Comparison of ENCODE assay signal across 23 cellular contexts in the genomic region with DNA sequence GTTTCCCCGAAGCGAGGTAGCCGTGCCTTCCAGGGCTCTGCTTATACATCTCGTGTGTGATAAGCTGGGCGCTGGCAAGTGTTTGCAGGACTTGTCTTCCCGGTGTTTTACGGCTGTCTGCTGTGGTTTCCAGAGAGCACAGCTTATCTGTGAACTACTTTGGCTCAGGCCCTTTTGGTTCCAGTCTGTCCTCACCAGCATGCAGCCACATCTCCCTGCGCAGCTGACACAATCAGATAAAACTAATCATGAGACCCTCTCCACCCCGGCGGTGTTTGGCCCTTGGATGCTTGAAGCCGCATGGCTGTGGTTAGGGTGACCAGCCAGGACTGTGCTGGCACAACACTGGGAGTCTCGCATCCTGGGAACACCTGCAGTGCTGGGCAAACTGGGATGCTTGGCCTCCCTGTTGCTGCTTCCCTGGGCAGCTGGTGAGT.
DNase-seq lines count a peak whose midpoint lies in the region; ATAC-seq and TF ChIP-seq lines count a peak whose summit lies in the region.
"Had no signal": no experiment of that assay in that cellular context is flagged by ENCODE, and none has a peak within 500 bp of the region (broad histone marks: within the 10 kb centered on the region; RNA-seq: fewer than 3 reads in every experiment).

No MANE protein-coding gene starts in this region.

- H3K23ac ChIP-seq in mesendoderm (ENCODE audit: low read length): no peak overlapping the region

- no peak overlapping the region for H2AK5ac ChIP-seq in mesendoderm (ENCODE audit: low read length)

- peak overlapping the region; percentile 47 for H3K27ac Mint-ChIP-seq in type B pancreatic cell
- H3K27ac Mint-ChIP-seq in CD8-positive, alpha-beta T cell: no peak overlapping the region
- H3K27ac Mint-ChIP-seq: activated naive CD8-positive, alpha-beta T cell treated with anti-CD3 and anti-CD28 coated beads for 36 hours; activated T-helper 17 cell treated with anti-CD3 and anti-CD28 coated beads, Interleukin-2, amount 50 U/mL, for 72 hours; stimulated activated naive CD8-positive, alpha-beta T cell treated with anti-CD3 and anti-CD28 coated beads, Interleukin-15, Interleukin-2, amounts not matched to agents 100 ng/mL and 50 ng/mL, for 24 hours; T-helper 1 cell treated with Interleukin-12 subunit alpha and Interleukin-12 subunit beta and Interleukin-4 antibody, amounts not matched to agents 30 μg/mL and 1 μg/mL, for 36 hours had no signal

- peak overlapping the region; percentile 42 for H3K4me3 Mint-ChIP-seq in type B pancreatic cell
- no peak overlapping the region for H3K4me3 Mint-ChIP-seq in CD8-positive, alpha-beta T cell
- H3K4me3 Mint-ChIP-seq: activated naive CD8-positive, alpha-beta T cell treated with anti-CD3 and anti-CD28 coated beads for 36 hours; activated T-helper 17 cell treated with anti-CD3 and anti-CD28 coated beads, Interleukin-2, amount 50 U/mL, for 72 hours; stimulated activated naive CD8-positive, alpha-beta T cell treated with anti-CD3 and anti-CD28 coated beads, Interleukin-15, Interleukin-2, amounts not matched to agents 100 ng/mL and 50 ng/mL, for 24 hours; T-helper 1 cell treated with Interleukin-12 subunit alpha and Interleukin-12 subunit beta and Interleukin-4 antibody, amounts not matched to agents 30 μg/mL and 1 μg/mL, for 36 hours had no signal

- H3K36me3 ChIP-seq in left ventricle myocardium inferior (no peaks in the 10 kb centered on the region), mesendoderm (ENCODE audit: control insufficient read depth, insufficient read depth, low read length) (no peaks in the 10 kb centered on the region)
- H3K36me3 ChIP-seq in CD8-positive, alpha-beta T cell (ENCODE audit: insufficient read depth, low read length): no peaks in the 10 kb centered on the region
- H3K36me3 ChIP-seq: BE2C, esophagus muscularis mucosa, left lung, tibial nerve had no signal

- no CpG with 5 or more reads among the region's 12 CpGs for WGBS in mesendoderm (ENCODE audit: extremely low coverage, insufficient coverage, low lambda C conversion rate)

- H3K27ac ChIP-seq in left ventricle myocardium inferior (replicated peaks) (no peak overlapping the region), mesendoderm (ENCODE audit: low read depth, low read length) (no peak overlapping the region)
- no peak overlapping the region for H3K27ac ChIP-seq in CD8-positive, alpha-beta T cell (ENCODE audit: low read depth, low read length)
- H3K27ac ChIP-seq: 22Rv1, esophagus muscularis mucosa, left lung, tibial nerve had no signal

- H3K27me3 Mint-ChIP-seq in type B pancreatic cell: peaks cover 3% of the 10 kb centered on the region
- H3K27me3 Mint-ChIP-seq in CD8-positive, alpha-beta T cell (ENCODE audit: low read depth): peaks cover 14% of the 10 kb centered on the region

- POLR2A ChIA-PET in CD8-positive, alpha-beta T cell (lab: Charles Lee): no interaction called here

- intact Hi-C loops in Right ventricle myocardium inferior (cut with DNase I): no loop called here
- intact Hi-C loops in left ventricle myocardium inferior (cut with micrococcal nuclease): no loop called here
- intact Hi-C loops in CD8-positive, alpha-beta T cell (cut with DNase I, micrococcal nuclease): no loop called here

- H3K79me2 ChIP-seq in mesendoderm (ENCODE audit: control insufficient read depth, insufficient read depth, low read length): no peaks in the 10 kb centered on the region

- ATAC-seq in Right ventricle myocardium inferior: peak; percentile 56
- ATAC-seq in GM21447 (IDR thresholded peaks at IDR 0.05; ENCODE audit: unreplicated experiment): no peak
- ATAC-seq in CD8-positive, alpha-beta T cell: no peak
- ATAC-seq: activated T-helper 17 cell treated with anti-CD3 and anti-CD28 coated beads, Interleukin-2, amount 50 U/mL, for 72 hours; left lung had no signal

- CTCF ChIA-PET in CD8-positive, alpha-beta T cell (lab: Charles Lee): no interaction called here

- no peaks in the 10 kb centered on the region for H3K79me1 ChIP-seq in mesendoderm (ENCODE audit: low read length)

- no peak overlapping the region for H3K56ac ChIP-seq in mesendoderm (ENCODE audit: low read length)

- H3K4me1 ChIP-seq in left ventricle myocardium inferior: peaks cover 10% of the 10 kb centered on the region
- no peaks in the 10 kb centered on the region for H3K4me1 ChIP-seq in mesendoderm (ENCODE audit: control insufficient read depth, low read depth, low read length)
- H3K4me1 ChIP-seq in CD8-positive, alpha-beta T cell (ENCODE audit: insufficient read depth, low read length): no peaks in the 10 kb centered on the region
- H3K4me1 ChIP-seq: BE2C, left lung, tibial nerve had no signal

- peaks cover 7% of the 10 kb centered on the region for H3K4me1 Mint-ChIP-seq in type B pancreatic cell (ENCODE audit: unreplicated experiment)
- no peaks in the 10 kb centered on the region for H3K4me1 Mint-ChIP-seq in CD8-positive, alpha-beta T cell (ENCODE audit: low read depth)
- H3K4me1 Mint-ChIP-seq: activated naive CD8-positive, alpha-beta T cell treated with anti-CD3 and anti-CD28 coated beads for 36 hours; activated T-helper 17 cell treated with anti-CD3 and anti-CD28 coated beads, Interleukin-2, amount 50 U/mL, for 72 hours had no signal

- H3K36me3 Mint-ChIP-seq in type B pancreatic cell: no peaks in the 10 kb centered on the region
- no peaks in the 10 kb centered on the region for H3K36me3 Mint-ChIP-seq in CD8-positive, alpha-beta T cell
- H3K36me3 Mint-ChIP-seq: activated naive CD8-positive, alpha-beta T cell treated with anti-CD3 and anti-CD28 coated beads for 36 hours had no signal

- no peaks in the 10 kb centered on the region for H3K9me3 ChIP-seq in left ventricle myocardium inferior (replicated peaks)
- H3K9me3 ChIP-seq in CD8-positive, alpha-beta T cell (ENCODE audit: low read length): no peaks in the 10 kb centered on the region
- H3K9me3 ChIP-seq: BE2C, esophagus muscularis mucosa, left lung, tibial nerve had no signal

- H3K9me3 Mint-ChIP-seq in type B pancreatic cell: no peaks in the 10 kb centered on the region
- H3K9me3 Mint-ChIP-seq in CD8-positive, alpha-beta T cell: no peaks in the 10 kb centered on the region
- H3K9me3 Mint-ChIP-seq: activated naive CD8-positive, alpha-beta T cell treated with anti-CD3 and anti-CD28 coated beads for 36 hours; activated T-helper 17 cell treated with anti-CD3 and anti-CD28 coated beads, Interleukin-2, amount 50 U/mL, for 72 hours; stimulated activated naive CD8-positive, alpha-beta T cell treated with anti-CD3 and anti-CD28 coated beads, Interleukin-15, Interleukin-2, amounts not matched to agents 100 ng/mL and 50 ng/mL, for 24 hours; T-helper 1 cell treated with Interleukin-12 subunit alpha and Interleukin-12 subunit beta and Interleukin-4 antibody, amounts not matched to agents 30 μg/mL and 1 μg/mL, for 36 hours had no signal

- H4K8ac ChIP-seq in mesendoderm (ENCODE audit: low read depth, low read length): no peak overlapping the region

- H3K27me3 ChIP-seq in left ventricle myocardium inferior (ENCODE audit: low read depth) (peaks cover 23% of the 10 kb centered on the region), mesendoderm (ENCODE audit: insufficient read depth, low read length, poor library complexity) (no peaks in the 10 kb centered on the region)
- H3K27me3 ChIP-seq in CD8-positive, alpha-beta T cell (ENCODE audit: insufficient read depth, low read length): no peaks in the 10 kb centered on the region
- H3K27me3 ChIP-seq: esophagus muscularis mucosa, left lung, tibial nerve had no signal

- no peak overlapping the region for H2BK120ac ChIP-seq in mesendoderm (ENCODE audit: low read depth, low read length)

- no peak overlapping the region for H3K4ac ChIP-seq in mesendoderm (ENCODE audit: low read depth, low read length)

- no peak overlapping the region for H3K9ac ChIP-seq in mesendoderm (ENCODE audit: low read length)

- no peak overlapping the region for H2BK5ac ChIP-seq in mesendoderm (ENCODE audit: low read length)

- no peak overlapping the region for H3K18ac ChIP-seq in mesendoderm (ENCODE audit: low read length)

- H3K4me3 ChIP-seq in left ventricle myocardium inferior (no peak overlapping the region), fibroblast of the aortic adventitia (ENCODE audit: low read depth, low read length) (no peak overlapping the region), mesendoderm (ENCODE audit: low read length) (no peak overlapping the region)
- no peak overlapping the region for H3K4me3 ChIP-seq in CD8-positive, alpha-beta T cell (ENCODE audit: low read depth, low read length)
- H3K4me3 ChIP-seq: esophagus muscularis mucosa, left lung, tibial nerve had no signal

- no peak overlapping the region for H3K4me2 ChIP-seq in mesendoderm (ENCODE audit: low read length)

- no peak overlapping the region for H4K5ac ChIP-seq in mesendoderm (ENCODE audit: low read length)

- TF ChIP-seq CTCF in left ventricle myocardium inferior (IDR thresholded peaks at IDR 0.05; ENCODE audit: borderline replicate concordance): no peak
- TF ChIP-seq CTCF in fibroblast of the aortic adventitia (IDR thresholded peaks at IDR 0.05; ENCODE audit: insufficient read depth, low read length): no peak
- TF ChIP-seq CTCF in type B pancreatic cell (conservative IDR thresholded peaks at IDR 0.05): no peak
- no peak for TF ChIP-seq CTCF in CD8-positive, alpha-beta T cell (IDR thresholded peaks at IDR 0.05)

- H2BK15ac ChIP-seq in mesendoderm (replicated peaks; ENCODE audit: low read depth): no peak overlapping the region

- DNase-seq in Right ventricle myocardium inferior (ENCODE audit: missing footprints) (peak; percentile 63), left ventricle myocardium inferior (no peak), fibroblast of the aortic adventitia (ENCODE audit: low read depth) (peak; percentile 51), mesendoderm (peak; percentile 61), type B pancreatic cell (ENCODE audit: extremely low spot score, unreplicated experiment) (no peak), 8988T (no peak)
- DNase-seq in CD8-positive, alpha-beta T cell: no peak
- DNase-seq: activated naive CD8-positive, alpha-beta T cell treated with anti-CD3 and anti-CD28 coated beads for 36 hours; BE2C; Calu3; effector memory CD4-positive, alpha-beta T cell; left lung; NCI-H2107; NK-92 treated with Interleukin-12 subunit alpha and Interleukin-12 subunit beta, amount 100 ng/mL, for 24 hours; retina; stimulated activated CD4-positive, alpha-beta T cell treated with anti-CD3 and anti-CD28 coated beads, Interleukin-12 subunit alpha, Interleukin-12 subunit beta, amount 100 ng/mL, for 4 hours had no signal

Comparison
In these comparisons a context has a peak if more than half of its experiments do, and no peak if none do; other contexts are left out.
1. DNase-seq: peak in Right ventricle myocardium inferior (single experiment), fibroblast of the aortic adventitia (single experiment) and mesendoderm (single experiment); none in left ventricle myocardium inferior (single experiment), type B pancreatic cell (single experiment), 8988T (single experiment) and CD8-positive, alpha-beta T cell (0 of 7).